In genomic region chr19:35879068-35879467, GRCh38 we compare ENCODE assay signal across 1 cellular context.
TF ChIP-seq lines count a peak whose summit lies in the region.

No MANE protein-coding gene starts in this region.

TF ChIP-seq in GM23338, 12 proteins besides CTCF, POLR2A, EP300 and RAD21 (continued from another document):
- TF ChIP-seq CREB1 (CRISPR knock-in tag; IDR thresholded peaks at IDR 0.05; ENCODE audit: low read depth) (no peak), EZH2 (IDR thresholded peaks at IDR 0.05; ENCODE audit: low read depth, unreplicated experiment) (no peak), ZNF331 (CRISPR knock-in tag; IDR thresholded peaks at IDR 0.05; ENCODE audit: low read depth) (no peak), POLR2AphosphoS5 (IDR thresholded peaks at IDR 0.05; ENCODE audit: low read depth) (no peak), ZNF114 (CRISPR knock-in tag; IDR thresholded peaks at IDR 0.05) (no peak), ZNF462 (CRISPR knock-in tag; IDR thresholded peaks at IDR 0.05) (no peak)
